8 cellular contexts compared by ENCODE assay signal in genomic region chr9:129436751-129437625, GRCh38.
DNase-seq lines count a peak whose midpoint lies in the region; ATAC-seq and TF ChIP-seq lines count a peak whose summit lies in the region.

No MANE protein-coding gene starts in this region.

- H3F3A ChIP-seq in MM.1S (ENCODE audit: insufficient read depth, low read length), result peaks cover 10% of the 10 kb centered on the region

- peaks cover 59% of the 10 kb centered on the region for H3K27me3 Mint-ChIP-seq in CD4-positive, alpha-beta T cell
- peaks cover 50% of the 10 kb centered on the region for H3K27me3 Mint-ChIP-seq in activated T-cell treated with anti-CD3 and anti-CD28 coated beads, Interleukin-2, amount 50 U/mL, for 24 hours
- peaks cover 8 to 47% (median 34%) of the 10 kb centered on the region in 5 donors for H3K27me3 Mint-ChIP-seq in naive thymus-derived CD8-positive, alpha-beta T cell

- no peaks in the 10 kb centered on the region for H4K20me1 ChIP-seq in MM.1S (ENCODE audit: insufficient read depth, low read length)
- H4K20me1 ChIP-seq in fibroblast of lung (ENCODE audit: control insufficient read depth, extremely low read depth, insufficient read depth, low read length), result no peaks in the 10 kb centered on the region

- POLR2A ChIA-PET in CD4-positive, alpha-beta T cell (lab: Charles Lee), result interaction anchor here (0.5 to 3.0 kb wide), 12 partner anchors 9 to 368 kb away, joined by 3 to 13 read pairs (median 3); no protein-coding TSS in a partner anchor
- POLR2A ChIA-PET in naive thymus-derived CD8-positive, alpha-beta T cell (lab: Charles Lee), result interaction anchor here (0.6 to 3.5 kb wide), 6 partner anchors 11 to 297 kb away, joined by 3 to 26 read pairs (median 4); no protein-coding TSS in a partner anchor

- H3K9me3 ChIP-seq in CD4-positive, alpha-beta T cell (ENCODE audit: control insufficient read depth, low read length), result no peaks in the 10 kb centered on the region
- H3K9me3 ChIP-seq in MM.1S (replicated peaks; ENCODE audit: insufficient read depth, low read length), result no peaks in the 10 kb centered on the region
- no peaks in the 10 kb centered on the region for H3K9me3 ChIP-seq in fibroblast of lung (ENCODE audit: control insufficient read depth, insufficient read depth, low read depth, low read length)
- H3K9me3 ChIP-seq in uterus, result no peaks in the 10 kb centered on the region

- H3K36me3 ChIP-seq in MM.1S (replicated peaks; ENCODE audit: insufficient read depth, low read length) (no peaks in the 10 kb centered on the region), fibroblast of lung (ENCODE audit: control insufficient read depth, insufficient read depth, low read length) (no peaks in the 10 kb centered on the region), uterus (no peaks in the 10 kb centered on the region)

- H3K4me3 ChIP-seq in MM.1S (ENCODE audit: low read length) (peak overlapping the region; percentile 46), fibroblast of lung (replicated peaks in 1 of 4; ENCODE audit: control extremely low read depth in 1 of 4, insufficient read depth in 1 of 4, low read depth in 3 of 4, low read length in 4 of 4) (peak overlapping the region; percentile 40 to 62 (median 60)), uterus (peak overlapping the region; percentile 40 to 45)

- CTCF ChIA-PET in CD4-positive, alpha-beta T cell (lab: Charles Lee), result interaction anchor here (1.0 kb wide), 1 partner anchor 60 kb away, joined by 3 read pairs; no protein-coding TSS in a partner anchor

- H3K4me1 ChIP-seq in MM.1S (ENCODE audit: low read length), result peaks cover 28% of the 10 kb centered on the region
- peaks cover 2% of the 10 kb centered on the region for H3K4me1 ChIP-seq in fibroblast of lung (ENCODE audit: control insufficient read depth, extremely low read depth, insufficient read depth, low read length)
- no peaks in the 10 kb centered on the region for H3K4me1 ChIP-seq in uterus

- TF ChIP-seq POLR2A in uterus (IDR thresholded peaks at IDR 0.05), result peak in 1 of 2 donors; percentile 10

- peak; percentile 75 for ATAC-seq in CD4-positive, alpha-beta T cell (ENCODE audit: poor library complexity)
- ATAC-seq in naive thymus-derived CD8-positive, alpha-beta T cell, result peak; percentile 78 to 83
- ATAC-seq in HG03108 (IDR thresholded peaks at IDR 0.05; ENCODE audit: unreplicated experiment), result no peak

- intact Hi-C loops in CD4-positive, alpha-beta T cell (cut with DNase I, micrococcal nuclease), result loop anchor here in 1 of 2 experiments (10.0 kb wide), 1 partner anchor 48 kb away; no protein-coding TSS in a partner anchor
- intact Hi-C loops in uterus (cut with DNase I; ENCODE audit: low total_unique reads), result no loop called here

- H3K9me2 ChIP-seq in MM.1S (replicated peaks; ENCODE audit: insufficient read depth, low read length), result no peaks in the 10 kb centered on the region

- no peak for TF ChIP-seq CTCF in CD4-positive, alpha-beta T cell (IDR thresholded peaks at IDR 0.05)
- TF ChIP-seq CTCF in MM.1S (IDR thresholded peaks at IDR 0.05; ENCODE audit: low read length) (no peak), fibroblast of lung (conservative IDR thresholded peaks at IDR 0.05 in 1 of 2, IDR thresholded peaks at IDR 0.05 in 1 of 2; ENCODE audit: low read depth in 1 of 2, low read length in 2 of 2) (no peak), uterus (IDR thresholded peaks at IDR 0.05) (peak in 1 of 4 experiments; percentile 5)

- H3K9ac ChIP-seq in MM.1S (ENCODE audit: low read length) (no peak overlapping the region; the same call in 1 of the 2 replicates), fibroblast of lung (ENCODE audit: insufficient read depth, low read length) (peak overlapping the region; percentile 42)

- H3K36me3 Mint-ChIP-seq in CD4-positive, alpha-beta T cell (ENCODE audit: low read depth), result no peaks in the 10 kb centered on the region
- no peaks in the 10 kb centered on the region for H3K36me3 Mint-ChIP-seq in activated T-cell treated with anti-CD3 and anti-CD28 coated beads, Interleukin-2, amount 50 U/mL, for 24 hours (ENCODE audit: low read depth)
- H3K36me3 Mint-ChIP-seq in naive thymus-derived CD8-positive, alpha-beta T cell, result no peaks in the 10 kb centered on the region

- H3K4me3 Mint-ChIP-seq in CD4-positive, alpha-beta T cell, result peak overlapping the region; percentile 92
- peak overlapping the region; percentile 72 for H3K4me3 Mint-ChIP-seq in activated T-cell treated with anti-CD3 and anti-CD28 coated beads, Interleukin-2, amount 50 U/mL, for 24 hours
- H3K4me3 Mint-ChIP-seq in naive thymus-derived CD8-positive, alpha-beta T cell, result peak overlapping the region; percentile 74 to 96 (median 89)

- peak overlapping the region; percentile 13 for H3K27ac Mint-ChIP-seq in CD4-positive, alpha-beta T cell
- no peak overlapping the region for H3K27ac Mint-ChIP-seq in activated T-cell treated with anti-CD3 and anti-CD28 coated beads, Interleukin-2, amount 50 U/mL, for 24 hours
- H3K27ac Mint-ChIP-seq in naive thymus-derived CD8-positive, alpha-beta T cell, result peak overlapping the region; percentile 18 to 87 (median 72)

- H2AFZ ChIP-seq in MM.1S (ENCODE audit: low read length) (peak overlapping the region; percentile 22), fibroblast of lung (ENCODE audit: low read length) (peak overlapping the region; percentile 26)

- H3K9me3 Mint-ChIP-seq in CD4-positive, alpha-beta T cell, result peaks cover 2% of the 10 kb centered on the region
- H3K9me3 Mint-ChIP-seq in activated T-cell treated with anti-CD3 and anti-CD28 coated beads, Interleukin-2, amount 50 U/mL, for 24 hours, result no peaks in the 10 kb centered on the region
- H3K9me3 Mint-ChIP-seq in naive thymus-derived CD8-positive, alpha-beta T cell, result peaks cover 0 to 3% (median 0%) of the 10 kb centered on the region in 9 donors

- peak overlapping the region; percentile 61 for H3K4me2 ChIP-seq in MM.1S (ENCODE audit: low read depth, low read length)
- peak overlapping the region; percentile 89 for H3K4me2 ChIP-seq in fibroblast of lung (ENCODE audit: extremely low read depth, insufficient read depth, low read length)

- H3K79me2 ChIP-seq in MM.1S (ENCODE audit: low read length) (no peaks in the 10 kb centered on the region), fibroblast of lung (ENCODE audit: control insufficient read depth, insufficient read depth, low read length) (no peaks in the 10 kb centered on the region)

- peaks cover 26% of the 10 kb centered on the region for H3K4me1 Mint-ChIP-seq in CD4-positive, alpha-beta T cell (ENCODE audit: low read depth)
- H3K4me1 Mint-ChIP-seq in activated T-cell treated with anti-CD3 and anti-CD28 coated beads, Interleukin-2, amount 50 U/mL, for 24 hours (ENCODE audit: low read depth), result peaks cover 20% of the 10 kb centered on the region
- peaks cover 12 to 36% (median 32%) of the 10 kb centered on the region in 4 donors for H3K4me1 Mint-ChIP-seq in naive thymus-derived CD8-positive, alpha-beta T cell

- H3K27ac ChIP-seq in CD4-positive, alpha-beta T cell (ENCODE audit: low read depth, low read length), result no peak overlapping the region
- H3K27ac ChIP-seq in MM.1S (ENCODE audit: low read length) (no peak overlapping the region), fibroblast of lung (ENCODE audit: insufficient read depth, low read length) (no peak overlapping the region), uterus (peak overlapping the region; percentile 77 to 86)

- peaks cover 20% of the 10 kb centered on the region for H3K27me3 ChIP-seq in CD4-positive, alpha-beta T cell (ENCODE audit: control insufficient read depth, insufficient read depth, low read length)
- H3K27me3 ChIP-seq in MM.1S (replicated peaks; ENCODE audit: insufficient read depth, low read length) (peaks cover 50% of the 10 kb centered on the region), fibroblast of lung (ENCODE audit: control insufficient read depth, insufficient read depth, low read length) (peaks cover 2% of the 10 kb centered on the region), uterus (no peaks in the 10 kb centered on the region)

- DNase-seq in CD4-positive, alpha-beta T cell, result peak in 7 of 10 experiments; percentile 31 to 57 (median 42)
- DNase-seq in MM.1S, result no peak
- peak; percentile 59 for DNase-seq in activated T-cell treated with anti-CD3 and anti-CD28 coated beads, Interleukin-2, amount 50 U/mL, for 24 hours
- DNase-seq in fibroblast of lung (ENCODE audit: low read depth in 2 of 2), result peak; percentile 50 to 74
- peak in 9 of 10 donors; percentile 19 to 69 (median 35) for DNase-seq in naive thymus-derived CD8-positive, alpha-beta T cell
- peak; percentile 83 to 84 for DNase-seq in uterus
- DNase-seq in RKO (ENCODE audit: low spot score), result no peak

Comparison
In these comparisons a context has a peak if more than half of its experiments do, and no peak if none do; other contexts are left out.
1. DNase-seq: peak in CD4-positive, alpha-beta T cell (7 of 10), activated T-cell treated with anti-CD3 and anti-CD28 coated beads, Interleukin-2, amount 50 U/mL, for 24 hours (single experiment), fibroblast of lung (2 of 2), naive thymus-derived CD8-positive, alpha-beta T cell (9 of 10) and uterus (2 of 2); none in MM.1S (single experiment) and RKO (single experiment).
2. H3K27ac ChIP-seq: peak in uterus (2 of 2); none in CD4-positive, alpha-beta T cell (single experiment), MM.1S (single experiment) and fibroblast of lung (single experiment).
3. Peak in every context shown above with its lines, with median percentiles within 50 percentile points of each other: H3K4me3 Mint-ChIP-seq and H3K4me3 ChIP-seq.